Comparison of ENCODE assay signal across 19 cellular contexts in genomic region chr20:35497780-35498189, GRCh38. TPM values are rescaled to one million over a fixed set of nuclear protein-coding genes. Genes with fewer than 3 reads are reported as not detected.
A peak's percentile ranks its signal among the peaks of the same experiment; 100 is the strongest.
DNase-seq lines count a peak whose midpoint lies in the region; ATAC-seq, FAIRE-seq and TF ChIP-seq lines count a peak whose summit lies in the region.
"Had no signal": no experiment of that assay in that cellular context is flagged by ENCODE, and none has a peak within 500 bp of the region (broad histone marks: within the 10 kb centered on the region; RNA-seq: fewer than 3 reads in every experiment).

No MANE protein-coding gene starts in this region.

- no peaks in the 10 kb centered on the region for H3K9me3 Mint-ChIP-seq in activated naive CD4-positive, alpha-beta T cell treated with anti-CD3 and anti-CD28 coated beads, Interleukin-2, amount 50 U/mL, for 24 hours
- no peaks in the 10 kb centered on the region for H3K9me3 Mint-ChIP-seq in activated naive CD4-positive, alpha-beta T cell treated with anti-CD3 and anti-CD28 coated beads, Interleukin-2, amount 50 U/mL, for 72 hours

- DNase-seq in activated naive CD4-positive, alpha-beta T cell treated with anti-CD3 and anti-CD28 coated beads, Interleukin-2, amount 50 U/mL, for 72 hours (ENCODE audit: low spot score in 2 of 2): no peak
- DNase-seq in left ventricle myocardium inferior (peak; percentile 81), pons (ENCODE audit: low spot score) (peak; percentile 62), aorta (peak; percentile 79 to 86), GM19239 (ENCODE audit: insufficient read length, low spot score) (no peak), AG08395 (ENCODE audit: low spot score) (no peak)
- DNase-seq: effector CD4-positive, alpha-beta T cell; NCI-H1417; NCI-H526 treated with DMSO at 0.1 percent for 48 hours had no signal

- no peak for TF ChIP-seq CTCF in left ventricle myocardium inferior (IDR thresholded peaks at IDR 0.05; ENCODE audit: borderline replicate concordance)

- no peak for ATAC-seq in activated naive CD4-positive, alpha-beta T cell treated with anti-CD3 and anti-CD28 coated beads, Interleukin-2, amount 50 U/mL, for 72 hours
- ATAC-seq in aorta (ENCODE audit: low FRiP score): peak; percentile 85
- ATAC-seq in HG02798 (IDR thresholded peaks at IDR 0.05; ENCODE audit: poor library complexity, unreplicated experiment): no peak

- WGBS in aorta, 2 donors: 51 to 61% methylated on average over 9 of the region's 9 CpGs

- FAIRE-seq in GM19239 (lab: Jason Lieb, UNC): no peak
- FAIRE-seq: A204.1, D721Med, TTC549 had no signal

- peak overlapping the region; percentile 60 for H3K27ac Mint-ChIP-seq in activated naive CD4-positive, alpha-beta T cell treated with anti-CD3 and anti-CD28 coated beads, Interleukin-2, amount 50 U/mL, for 24 hours
- H3K27ac Mint-ChIP-seq in activated naive CD4-positive, alpha-beta T cell treated with anti-CD3 and anti-CD28 coated beads, Interleukin-2, amount 50 U/mL, for 72 hours: peak overlapping the region in 1 of 2 donors; percentile 80
- H3K27ac Mint-ChIP-seq: activated naive CD8-positive, alpha-beta T cell had no signal

- peaks cover 21% of the 10 kb centered on the region for H3K36me3 Mint-ChIP-seq in activated naive CD4-positive, alpha-beta T cell treated with anti-CD3 and anti-CD28 coated beads, Interleukin-2, amount 50 U/mL, for 24 hours
- peaks cover 34 to 40% of the 10 kb centered on the region in 2 donors for H3K36me3 Mint-ChIP-seq in activated naive CD4-positive, alpha-beta T cell treated with anti-CD3 and anti-CD28 coated beads, Interleukin-2, amount 50 U/mL, for 72 hours

- H3K27me3 ChIP-seq in left ventricle myocardium inferior (ENCODE audit: low read depth) (no peaks in the 10 kb centered on the region), aorta (ENCODE audit: control insufficient read depth in 1 of 2, insufficient read depth in 2 of 2, low read length in 1 of 2) (no peaks in the 10 kb centered on the region)
- H3K27me3 ChIP-seq: suprapubic skin had no signal

- H3K4me1 Mint-ChIP-seq in activated naive CD4-positive, alpha-beta T cell treated with anti-CD3 and anti-CD28 coated beads, Interleukin-2, amount 50 U/mL, for 24 hours: peaks cover 26% of the 10 kb centered on the region

- peak overlapping the region; percentile 68 for H3K27ac ChIP-seq in left ventricle myocardium inferior (replicated peaks)
- no peak overlapping the region for H3K27ac ChIP-seq in aorta (ENCODE audit: low read depth in 1 of 2, low read length in 2 of 2)
- H3K27ac ChIP-seq: suprapubic skin had no signal

- H3K4me1 ChIP-seq in left ventricle myocardium inferior: peaks cover 11% of the 10 kb centered on the region
- no peaks in the 10 kb centered on the region for H3K4me1 ChIP-seq in aorta (ENCODE audit: control insufficient read depth in 1 of 2, insufficient read depth in 2 of 2, low read length in 2 of 2)
- H3K4me1 ChIP-seq: suprapubic skin had no signal

- H3K36me3 ChIP-seq in left ventricle myocardium inferior: peaks cover 97% of the 10 kb centered on the region
- H3K36me3 ChIP-seq in aorta (ENCODE audit: control insufficient read depth in 1 of 2, insufficient read depth in 2 of 2, low read length in 1 of 2): peaks cover 0 to 11% of the 10 kb centered on the region in 2 donors

- no peaks in the 10 kb centered on the region for H3K27me3 Mint-ChIP-seq in activated naive CD4-positive, alpha-beta T cell treated with anti-CD3 and anti-CD28 coated beads, Interleukin-2, amount 50 U/mL, for 24 hours
- H3K27me3 Mint-ChIP-seq: activated naive CD8-positive, alpha-beta T cell had no signal

- H3K4me3 ChIP-seq in left ventricle myocardium inferior: no peak overlapping the region
- no peak overlapping the region for H3K4me3 ChIP-seq in aorta (ENCODE audit: low read length in 2 of 2)
- H3K4me3 ChIP-seq: lung, suprapubic skin had no signal

- H3K9me3 ChIP-seq in left ventricle myocardium inferior (replicated peaks): no peaks in the 10 kb centered on the region
- H3K9me3 ChIP-seq in aorta (ENCODE audit: control insufficient read depth, low read length): no peaks in the 10 kb centered on the region
- H3K9me3 ChIP-seq: suprapubic skin had no signal

- intact Hi-C loops in left ventricle myocardium inferior (cut with micrococcal nuclease) (no loop called here), aorta (cut with DNase I) (no loop called here)

- H3K4me3 Mint-ChIP-seq in activated naive CD4-positive, alpha-beta T cell treated with anti-CD3 and anti-CD28 coated beads, Interleukin-2, amount 50 U/mL, for 24 hours: no peak overlapping the region
- H3K4me3 Mint-ChIP-seq: activated naive CD8-positive, alpha-beta T cell had no signal

RNA-seq across cellular contexts. Expression of gene C20orf173, which starts 31.7 kb away (rescaled TPM):
- total RNA-seq in activated naive CD4-positive, alpha-beta T cell treated with anti-CD3 and anti-CD28 coated beads, Interleukin-2, amount 50 U/mL, for 72 hours: not detected
- total RNA-seq in left ventricle myocardium inferior (not detected), aorta (not detected)
- polyA plus RNA-seq in aorta: not detected
- total RNA-seq: activated CD8-positive, alpha-beta memory T cell treated with anti-CD3 and anti-CD28 coated beads for 36 hours; lung; pulmonary artery endothelial cell; suprapubic skin had no signal
- polyA plus RNA-seq: lung had no signal

RNA-seq across cellular contexts. Expression of gene CEP250, which starts 42.4 kb away (rescaled TPM):
- 10 to 100 TPM; 62.5 to 74.7 TPM for total RNA-seq in activated naive CD4-positive, alpha-beta T cell treated with anti-CD3 and anti-CD28 coated beads, Interleukin-2, amount 50 U/mL, for 72 hours
- total RNA-seq in left ventricle myocardium inferior (15.3 TPM), aorta (10 to 100 TPM; 21.9 to 32.5 TPM)
- polyA plus RNA-seq in aorta: 10 to 100 TPM; 16.2 to 17.9 TPM

RNA-seq across cellular contexts. Expression of gene ERGIC3, which starts 44.1 kb away (rescaled TPM):
- total RNA-seq in activated naive CD4-positive, alpha-beta T cell treated with anti-CD3 and anti-CD28 coated beads, Interleukin-2, amount 50 U/mL, for 72 hours: 100 to 1,000 TPM; 132 to 150 TPM
- total RNA-seq in left ventricle myocardium inferior: 103 TPM
- 100 to 1,000 TPM; 140 to 166 TPM for total RNA-seq in aorta
- 100 to 1,000 TPM; 178 to 254 TPM for polyA plus RNA-seq in aorta

RNA-seq across cellular contexts. Expression of gene GDF5, which starts 59.8 kb away (rescaled TPM):
- under 1 TPM in 1 of 2 donors, not detected in 1; 0.11 TPM for total RNA-seq in activated naive CD4-positive, alpha-beta T cell treated with anti-CD3 and anti-CD28 coated beads, Interleukin-2, amount 50 U/mL, for 72 hours
- total RNA-seq in left ventricle myocardium inferior: 0.11 TPM
- under 1 TPM; 0.42 to 0.57 TPM for total RNA-seq in aorta
- under 1 TPM in 1 of 2 donors, not detected in 1; 0.41 TPM for polyA plus RNA-seq in aorta
- total RNA-seq: activated CD8-positive, alpha-beta memory T cell treated with anti-CD3 and anti-CD28 coated beads for 36 hours; suprapubic skin had no signal

Comparison
In these comparisons a context has a peak if more than half of its experiments do, and no peak if none do; other contexts are left out.
1. DNase-seq: peak in left ventricle myocardium inferior (single experiment), pons (single experiment) and aorta (2 of 2); none in activated naive CD4-positive, alpha-beta T cell treated with anti-CD3 and anti-CD28 coated beads, Interleukin-2, amount 50 U/mL, for 72 hours (0 of 2), GM19239 (single experiment) and AG08395 (single experiment).